Comparison of ENCODE assay signal across 19 cellular contexts in genomic region chr11:114988644-114989043, GRCh38.
DNase-seq lines count a peak whose midpoint lies in the region; ATAC-seq and TF ChIP-seq lines count a peak whose summit lies in the region.
"Had no signal": no experiment of that assay in that cellular context is flagged by ENCODE, and none has a peak within 500 bp of the region (broad histone marks: within the 10 kb centered on the region; RNA-seq: fewer than 3 reads in every experiment).

No MANE protein-coding gene starts in this region.

- no peak overlapping the region for H3K4me2 ChIP-seq in mesendoderm (ENCODE audit: low read length)
- H3K4me2 ChIP-seq: BLaER1 had no signal

- no peaks in the 10 kb centered on the region for H3K27me3 Mint-ChIP-seq in endodermal cell (ENCODE audit: insufficient read depth)
- H3K27me3 Mint-ChIP-seq: CD4-positive, alpha-beta T cell had no signal

- H3K36me3 ChIP-seq in left ventricle myocardium inferior: no peaks in the 10 kb centered on the region
- no peaks in the 10 kb centered on the region for H3K36me3 ChIP-seq in endodermal cell (ENCODE audit: control insufficient read depth, insufficient read depth, low read length)
- H3K36me3 ChIP-seq in mesendoderm (ENCODE audit: control insufficient read depth, insufficient read depth, low read length): no peaks in the 10 kb centered on the region
- H3K36me3 ChIP-seq: BLaER1 had no signal

- H4K8ac ChIP-seq in mesendoderm (ENCODE audit: low read depth, low read length): no peak overlapping the region

- no peak overlapping the region for H3K56ac ChIP-seq in mesendoderm (ENCODE audit: low read length)

- H3K79me2 ChIP-seq in mesendoderm (ENCODE audit: control insufficient read depth, insufficient read depth, low read length): no peaks in the 10 kb centered on the region

- H3K4me3 Mint-ChIP-seq in endodermal cell: no peak overlapping the region
- H3K4me3 Mint-ChIP-seq: CD14-positive monocyte; CD4-positive, alpha-beta T cell; CD8-positive, alpha-beta memory T cell; H9 had no signal

- no peak overlapping the region for H3K18ac ChIP-seq in mesendoderm (ENCODE audit: low read length)

- TF ChIP-seq CTCF in left ventricle myocardium inferior (IDR thresholded peaks at IDR 0.05; ENCODE audit: borderline replicate concordance) (no peak), endodermal cell (conservative IDR thresholded peaks at IDR 0.05) (no peak)

- H3K4me3 ChIP-seq in left ventricle myocardium inferior (no peak overlapping the region), endodermal cell (ENCODE audit: low read length) (no peak overlapping the region), mesendoderm (ENCODE audit: low read length) (no peak overlapping the region)
- H3K4me3 ChIP-seq: BLaER1 had no signal

- H3K4me1 ChIP-seq in left ventricle myocardium inferior: no peaks in the 10 kb centered on the region
- peaks cover 9% of the 10 kb centered on the region for H3K4me1 ChIP-seq in endodermal cell (ENCODE audit: control insufficient read depth, insufficient read depth, low read length)
- no peaks in the 10 kb centered on the region for H3K4me1 ChIP-seq in mesendoderm (ENCODE audit: control insufficient read depth, low read depth, low read length)
- H3K4me1 ChIP-seq: BLaER1 had no signal

- H3K4me1 Mint-ChIP-seq in endodermal cell: peaks cover 22% of the 10 kb centered on the region
- H3K4me1 Mint-ChIP-seq: CD14-positive monocyte; CD8-positive, alpha-beta memory T cell had no signal

- H3K9me3 ChIP-seq in left ventricle myocardium inferior (replicated peaks) (no peaks in the 10 kb centered on the region), endodermal cell (ENCODE audit: control insufficient read depth, low read length) (no peaks in the 10 kb centered on the region)
- H3K9me3 ChIP-seq: BLaER1 had no signal

- ATAC-seq in Right ventricle myocardium inferior: no peak
- ATAC-seq: HCT116 had no signal

- peak overlapping the region; percentile 67 for H3K27ac Mint-ChIP-seq in endodermal cell
- H3K27ac Mint-ChIP-seq: CD4-positive, alpha-beta T cell; CD8-positive, alpha-beta memory T cell had no signal

- no peak overlapping the region for H3K4ac ChIP-seq in mesendoderm (ENCODE audit: low read depth, low read length)

- DNase-seq in Right ventricle myocardium inferior (ENCODE audit: missing footprints) (peak; percentile 56), left ventricle myocardium inferior (no peak), endodermal cell (peak; percentile 56), mesendoderm (peak; percentile 60), AML-193 (lab: John Stamatoyannopoulos, UW) (no peak), medulla oblongata (ENCODE audit: extremely low spot score) (no peak)
- DNase-seq in activated CD4-positive, alpha-beta T cell treated with anti-CD3 and anti-CD28 coated beads for 4 hours: no peak
- DNase-seq in activated CD4-positive, alpha-beta T cell treated with anti-CD3 and anti-CD28 coated beads, Interleukin-2, amount 50 U/mL, for 48 hours: no peak
- DNase-seq: CD4-positive, alpha-beta T cell; CD8-positive, alpha-beta memory T cell; DMS 273 treated with DMSO at 0.1 percent for 48 hours; DMS79; EL; GDM1; H9 had no signal

- no peak overlapping the region for H3K23ac ChIP-seq in mesendoderm (ENCODE audit: low read length)

- intact Hi-C loops in Right ventricle myocardium inferior (cut with DNase I): no loop called here
- intact Hi-C loops in left ventricle myocardium inferior (cut with micrococcal nuclease): no loop called here

- H2BK5ac ChIP-seq in mesendoderm (ENCODE audit: low read length): no peak overlapping the region

- no peak overlapping the region for H4K5ac ChIP-seq in mesendoderm (ENCODE audit: low read length)

- H2AK5ac ChIP-seq in mesendoderm (ENCODE audit: low read length): no peak overlapping the region

- H2BK15ac ChIP-seq in mesendoderm (replicated peaks; ENCODE audit: low read depth): no peak overlapping the region

- WGBS in endodermal cell (ENCODE audit: insufficient coverage in 1 of 2, insufficient read length in 1 of 2), 2 experiments: 90 to 94% methylated on average over 8 to 14 of the region's 14 CpGs
- no CpG with 5 or more reads among the region's 14 CpGs for WGBS in mesendoderm (ENCODE audit: extremely low coverage, insufficient coverage, low lambda C conversion rate)

- H3K27ac ChIP-seq in left ventricle myocardium inferior (replicated peaks) (no peak overlapping the region), endodermal cell (ENCODE audit: low read depth, low read length) (no peak overlapping the region), mesendoderm (ENCODE audit: low read depth, low read length) (no peak overlapping the region)
- H3K27ac ChIP-seq: 22Rv1, BLaER1 had no signal

- no peak overlapping the region for H2BK120ac ChIP-seq in mesendoderm (ENCODE audit: low read depth, low read length)

- H3K9me3 Mint-ChIP-seq in endodermal cell: no peaks in the 10 kb centered on the region
- H3K9me3 Mint-ChIP-seq: CD4-positive, alpha-beta T cell; H9 had no signal

- H3K79me1 ChIP-seq in mesendoderm (ENCODE audit: low read length): no peaks in the 10 kb centered on the region

- H3K36me3 Mint-ChIP-seq in endodermal cell (ENCODE audit: low read depth): no peaks in the 10 kb centered on the region
- H3K36me3 Mint-ChIP-seq: CD14-positive monocyte; CD8-positive, alpha-beta memory T cell had no signal

- H3K9ac ChIP-seq in endodermal cell (ENCODE audit: extremely low read depth, low read length, poor library complexity, severe bottlenecking) (no peak overlapping the region), mesendoderm (ENCODE audit: low read length) (no peak overlapping the region)
- H3K9ac ChIP-seq: BLaER1 had no signal

- no peaks in the 10 kb centered on the region for H3K27me3 ChIP-seq in left ventricle myocardium inferior (ENCODE audit: low read depth)
- H3K27me3 ChIP-seq in endodermal cell (ENCODE audit: control insufficient read depth, insufficient read depth, low read length, poor library complexity, severe bottlenecking): peaks cover 6% of the 10 kb centered on the region
- H3K27me3 ChIP-seq in mesendoderm (ENCODE audit: insufficient read depth, low read length, poor library complexity): no peaks in the 10 kb centered on the region
- H3K27me3 ChIP-seq: BLaER1 had no signal

Comparison
In these comparisons a context has a peak if more than half of its experiments do, and no peak if none do; other contexts are left out.
1. DNase-seq: peak in Right ventricle myocardium inferior (single experiment), endodermal cell (single experiment) and mesendoderm (single experiment); none in left ventricle myocardium inferior (single experiment), AML-193 (0 of 2), medulla oblongata (single experiment), activated CD4-positive, alpha-beta T cell treated with anti-CD3 and anti-CD28 coated beads for 4 hours (0 of 2) and activated CD4-positive, alpha-beta T cell treated with anti-CD3 and anti-CD28 coated beads, Interleukin-2, amount 50 U/mL, for 48 hours (0 of 2).